ENCODE assay signal across 1 cellular context in the genomic region with DNA sequence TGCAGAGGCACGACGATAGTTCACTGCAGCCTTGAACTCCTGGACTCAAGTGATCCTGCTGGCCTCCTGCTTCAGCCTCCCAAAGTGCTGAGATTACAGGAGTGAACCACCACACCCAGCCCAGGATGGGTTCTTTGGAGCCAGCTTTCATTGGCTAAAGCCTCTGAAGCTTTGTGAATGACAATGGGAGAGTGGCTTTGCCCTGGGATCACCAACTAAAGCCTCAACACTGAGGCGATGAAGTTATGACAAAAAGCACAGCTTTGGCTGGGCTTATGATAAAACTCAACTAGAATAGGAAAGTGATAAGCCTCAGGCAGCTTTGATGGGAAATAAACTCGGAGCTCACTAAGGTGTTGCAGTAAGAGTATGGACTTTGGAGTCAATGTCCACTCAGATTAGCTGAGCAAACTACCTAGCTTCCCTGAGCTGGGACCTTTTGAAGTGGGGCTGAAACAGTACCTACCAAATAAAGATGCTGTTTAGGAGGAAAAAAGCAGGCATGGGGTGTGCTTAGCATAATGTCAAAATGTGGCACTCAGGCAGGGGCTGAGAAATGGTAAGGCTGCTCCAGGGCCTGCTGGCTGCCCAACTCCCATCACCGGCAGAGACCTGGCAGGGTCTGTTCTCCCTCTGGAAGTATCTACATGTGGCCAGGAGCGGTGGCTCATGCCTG.
A peak's percentile ranks its signal among the peaks of the same experiment; 100 is the strongest.
TF ChIP-seq lines count a peak whose summit lies in the region.

No MANE protein-coding gene starts in this region.

TF ChIP-seq in HepG2, 621 proteins besides CTCF, POLR2A, EP300 and RAD21 (continued from another document and continues in another):
- TF ChIP-seq, protein P1, sequence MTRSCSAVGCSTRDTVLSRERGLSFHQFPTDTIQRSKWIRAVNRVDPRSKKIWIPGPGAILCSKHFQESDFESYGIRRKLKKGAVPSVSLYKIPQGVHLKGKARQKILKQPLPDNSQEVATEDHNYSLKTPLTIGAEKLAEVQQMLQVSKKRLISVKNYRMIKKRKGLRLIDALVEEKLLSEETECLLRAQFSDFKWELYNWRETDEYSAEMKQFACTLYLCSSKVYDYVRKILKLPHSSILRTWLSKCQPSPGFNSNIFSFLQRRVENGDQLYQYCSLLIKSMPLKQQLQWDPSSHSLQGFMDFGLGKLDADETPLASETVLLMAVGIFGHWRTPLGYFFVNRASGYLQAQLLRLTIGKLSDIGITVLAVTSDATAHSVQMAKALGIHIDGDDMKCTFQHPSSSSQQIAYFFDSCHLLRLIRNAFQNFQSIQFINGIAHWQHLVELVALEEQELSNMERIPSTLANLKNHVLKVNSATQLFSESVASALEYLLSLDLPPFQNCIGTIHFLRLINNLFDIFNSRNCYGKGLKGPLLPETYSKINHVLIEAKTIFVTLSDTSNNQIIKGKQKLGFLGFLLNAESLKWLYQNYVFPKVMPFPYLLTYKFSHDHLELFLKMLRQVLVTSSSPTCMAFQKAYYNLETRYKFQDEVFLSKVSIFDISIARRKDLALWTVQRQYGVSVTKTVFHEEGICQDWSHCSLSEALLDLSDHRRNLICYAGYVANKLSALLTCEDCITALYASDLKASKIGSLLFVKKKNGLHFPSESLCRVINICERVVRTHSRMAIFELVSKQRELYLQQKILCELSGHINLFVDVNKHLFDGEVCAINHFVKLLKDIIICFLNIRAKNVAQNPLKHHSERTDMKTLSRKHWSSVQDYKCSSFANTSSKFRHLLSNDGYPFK (CRISPR knock-in tag; IDR thresholded peaks at IDR 0.05; ENCODE audit: borderline replicate concordance) = no peak
- TF ChIP-seq, protein P2, sequence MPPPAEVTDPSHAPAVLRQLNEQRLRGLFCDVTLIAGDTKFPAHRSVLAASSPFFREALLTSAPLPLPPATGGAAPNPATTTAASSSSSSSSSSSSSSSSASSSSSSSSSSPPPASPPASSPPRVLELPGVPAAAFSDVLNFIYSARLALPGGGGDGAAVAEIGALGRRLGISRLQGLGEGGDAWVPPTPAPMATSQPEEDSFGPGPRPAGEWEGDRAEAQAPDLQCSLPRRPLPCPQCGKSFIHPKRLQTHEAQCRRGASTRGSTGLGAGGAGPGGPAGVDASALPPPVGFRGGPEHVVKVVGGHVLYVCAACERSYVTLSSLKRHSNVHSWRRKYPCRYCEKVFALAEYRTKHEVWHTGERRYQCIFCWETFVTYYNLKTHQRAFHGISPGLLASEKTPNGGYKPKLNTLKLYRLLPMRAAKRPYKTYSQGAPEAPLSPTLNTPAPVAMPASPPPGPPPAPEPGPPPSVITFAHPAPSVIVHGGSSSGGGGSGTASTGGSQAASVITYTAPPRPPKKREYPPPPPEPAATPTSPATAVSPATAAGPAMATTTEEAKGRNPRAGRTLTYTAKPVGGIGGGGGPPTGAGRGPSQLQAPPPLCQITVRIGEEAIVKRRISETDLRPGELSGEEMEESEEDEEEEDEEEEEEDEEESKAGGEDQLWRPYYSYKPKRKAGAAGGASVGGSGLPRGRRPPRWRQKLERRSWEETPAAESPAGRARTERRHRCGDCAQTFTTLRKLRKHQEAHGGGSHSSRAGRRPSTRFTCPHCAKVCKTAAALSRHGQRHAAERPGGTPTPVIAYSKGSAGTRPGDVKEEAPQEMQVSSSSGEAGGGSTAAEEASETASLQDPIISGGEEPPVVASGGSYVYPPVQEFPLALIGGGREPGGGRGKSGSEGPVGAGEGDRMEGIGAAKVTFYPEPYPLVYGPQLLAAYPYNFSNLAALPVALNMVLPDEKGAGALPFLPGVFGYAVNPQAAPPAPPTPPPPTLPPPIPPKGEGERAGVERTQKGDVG (CRISPR knock-in tag; IDR thresholded peaks at IDR 0.05; ENCODE audit: borderline replicate concordance) = no peak; the same call in 1 of the 2 replicates
- no peak for TF ChIP-seq MIER3 (CRISPR knock-in tag; IDR thresholded peaks at IDR 0.05; ENCODE audit: borderline replicate concordance)
- no peak for TF ChIP-seq SMARCC2 (IDR thresholded peaks at IDR 0.05)
- no peak for TF ChIP-seq HCFC1 (IDR thresholded peaks at IDR 0.05; ENCODE audit: low read depth, low read length)
- no peak for TF ChIP-seq ATRX (CRISPR knock-in tag; IDR thresholded peaks at IDR 0.05; ENCODE audit: borderline replicate concordance)
- no peak for TF ChIP-seq ETV5 (CRISPR knock-in tag; IDR thresholded peaks at IDR 0.05; ENCODE audit: borderline replicate concordance)
- no peak for TF ChIP-seq SMAD1 (CRISPR knock-in tag; IDR thresholded peaks at IDR 0.05; ENCODE audit: borderline replicate concordance, low read depth)
- TF ChIP-seq, protein P3, sequence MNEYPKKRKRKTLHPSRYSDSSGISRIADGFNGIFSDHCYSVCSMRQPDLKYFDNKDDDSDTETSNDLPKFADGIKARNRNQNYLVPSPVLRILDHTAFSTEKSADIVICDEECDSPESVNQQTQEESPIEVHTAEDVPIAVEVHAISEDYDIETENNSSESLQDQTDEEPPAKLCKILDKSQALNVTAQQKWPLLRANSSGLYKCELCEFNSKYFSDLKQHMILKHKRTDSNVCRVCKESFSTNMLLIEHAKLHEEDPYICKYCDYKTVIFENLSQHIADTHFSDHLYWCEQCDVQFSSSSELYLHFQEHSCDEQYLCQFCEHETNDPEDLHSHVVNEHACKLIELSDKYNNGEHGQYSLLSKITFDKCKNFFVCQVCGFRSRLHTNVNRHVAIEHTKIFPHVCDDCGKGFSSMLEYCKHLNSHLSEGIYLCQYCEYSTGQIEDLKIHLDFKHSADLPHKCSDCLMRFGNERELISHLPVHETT (CRISPR knock-in tag; conservative IDR thresholded peaks at IDR 0.05) = no peak
- TF ChIP-seq MAFG (CRISPR knock-in tag; IDR thresholded peaks at IDR 0.05) = no peak
- no peak for TF ChIP-seq ZNF724P (CRISPR knock-in tag; IDR thresholded peaks at IDR 0.05; ENCODE audit: borderline replicate concordance)
- no peak for TF ChIP-seq NFE2 (CRISPR knock-in tag; IDR thresholded peaks at IDR 0.05)
- TF ChIP-seq ZNF737 (CRISPR knock-in tag; IDR thresholded peaks at IDR 0.05; ENCODE audit: borderline replicate concordance) = no peak
- TF ChIP-seq, protein P4, sequence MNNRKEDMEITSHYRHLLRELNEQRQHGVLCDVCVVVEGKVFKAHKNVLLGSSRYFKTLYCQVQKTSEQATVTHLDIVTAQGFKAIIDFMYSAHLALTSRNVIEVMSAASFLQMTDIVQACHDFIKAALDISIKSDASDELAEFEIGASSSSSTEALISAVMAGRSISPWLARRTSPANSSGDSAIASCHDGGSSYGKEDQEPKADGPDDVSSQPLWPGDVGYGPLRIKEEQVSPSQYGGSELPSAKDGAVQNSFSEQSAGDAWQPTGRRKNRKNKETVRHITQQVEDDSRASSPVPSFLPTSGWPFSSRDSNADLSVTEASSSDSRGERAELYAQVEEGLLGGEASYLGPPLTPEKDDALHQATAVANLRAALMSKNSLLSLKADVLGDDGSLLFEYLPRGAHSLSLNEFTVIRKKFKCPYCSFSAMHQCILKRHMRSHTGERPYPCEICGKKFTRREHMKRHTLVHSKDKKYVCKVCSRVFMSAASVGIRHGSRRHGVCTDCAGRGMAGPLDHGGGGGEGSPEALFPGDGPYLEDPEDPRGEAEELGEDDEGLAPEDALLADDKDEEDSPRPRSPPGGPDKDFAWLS (CRISPR knock-in tag; IDR thresholded peaks at IDR 0.05; ENCODE audit: borderline replicate concordance) = no peak; the same call in 1 of the 2 replicates
- TF ChIP-seq NR2F6 (IDR thresholded peaks at IDR 0.05) = no peak
- TF ChIP-seq NR2F6 (CRISPR knock-in tag; IDR thresholded peaks at IDR 0.05) = peak; percentile 44; the same call in 1 of the 2 replicates
- TF ChIP-seq CREBL2 (CRISPR knock-in tag; IDR thresholded peaks at IDR 0.05; ENCODE audit: borderline replicate concordance) = no peak
- TF ChIP-seq RXRA (CRISPR knock-in tag; IDR thresholded peaks at IDR 0.05) = no peak
- TF ChIP-seq ZZZ3 (CRISPR knock-in tag; IDR thresholded peaks at IDR 0.05; ENCODE audit: borderline replicate concordance) = no peak
- TF ChIP-seq ZFAT (CRISPR knock-in tag; conservative IDR thresholded peaks at IDR 0.05) = no peak
- no peak for TF ChIP-seq IKZF1 (IDR thresholded peaks at IDR 0.05)
- TF ChIP-seq, protein P5, sequence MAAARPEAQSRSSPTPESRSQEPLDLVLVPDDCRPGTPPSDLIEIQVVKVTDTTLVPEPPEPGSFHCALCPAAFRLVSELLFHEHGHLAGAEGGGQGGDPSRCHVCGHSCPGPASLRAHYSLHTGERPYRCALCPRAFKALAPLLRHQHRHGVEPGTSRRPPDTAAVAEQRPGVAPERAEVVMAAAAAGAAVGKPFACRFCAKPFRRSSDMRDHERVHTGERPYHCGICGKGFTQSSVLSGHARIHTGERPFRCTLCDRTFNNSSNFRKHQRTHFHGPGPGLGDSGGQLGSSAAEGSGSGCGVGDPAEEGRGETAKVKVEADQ (CRISPR knock-in tag; IDR thresholded peaks at IDR 0.05; ENCODE audit: borderline replicate concordance) = no peak
- TF ChIP-seq, protein P6, sequence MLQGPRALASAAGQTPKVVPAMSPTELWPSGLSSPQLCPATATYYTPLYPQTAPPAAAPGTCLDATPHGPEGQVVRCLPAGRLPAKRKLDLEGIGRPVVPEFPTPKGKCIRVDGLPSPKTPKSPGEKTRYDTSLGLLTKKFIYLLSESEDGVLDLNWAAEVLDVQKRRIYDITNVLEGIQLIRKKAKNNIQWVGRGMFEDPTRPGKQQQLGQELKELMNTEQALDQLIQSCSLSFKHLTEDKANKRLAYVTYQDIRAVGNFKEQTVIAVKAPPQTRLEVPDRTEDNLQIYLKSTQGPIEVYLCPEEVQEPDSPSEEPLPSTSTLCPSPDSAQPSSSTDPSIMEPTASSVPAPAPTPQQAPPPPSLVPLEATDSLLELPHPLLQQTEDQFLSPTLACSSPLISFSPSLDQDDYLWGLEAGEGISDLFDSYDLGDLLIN (CRISPR knock-in tag; IDR thresholded peaks at IDR 0.05; ENCODE audit: borderline replicate concordance) = no peak
- TF ChIP-seq MIXL1 (CRISPR knock-in tag; IDR thresholded peaks at IDR 0.05) = no peak
- no peak for TF ChIP-seq ZNF530 (CRISPR knock-in tag; IDR thresholded peaks at IDR 0.05; ENCODE audit: low read depth)
- TF ChIP-seq XRCC5 (optimal IDR thresholded peaks at IDR 0.05; ENCODE audit: low read length) = no peak
- no peak for TF ChIP-seq IRX3 (CRISPR knock-in tag; IDR thresholded peaks at IDR 0.05; ENCODE audit: borderline replicate concordance, low read depth)
- no peak for TF ChIP-seq ONECUT2 (CRISPR knock-in tag; IDR thresholded peaks at IDR 0.05)
- TF ChIP-seq, protein P7, sequence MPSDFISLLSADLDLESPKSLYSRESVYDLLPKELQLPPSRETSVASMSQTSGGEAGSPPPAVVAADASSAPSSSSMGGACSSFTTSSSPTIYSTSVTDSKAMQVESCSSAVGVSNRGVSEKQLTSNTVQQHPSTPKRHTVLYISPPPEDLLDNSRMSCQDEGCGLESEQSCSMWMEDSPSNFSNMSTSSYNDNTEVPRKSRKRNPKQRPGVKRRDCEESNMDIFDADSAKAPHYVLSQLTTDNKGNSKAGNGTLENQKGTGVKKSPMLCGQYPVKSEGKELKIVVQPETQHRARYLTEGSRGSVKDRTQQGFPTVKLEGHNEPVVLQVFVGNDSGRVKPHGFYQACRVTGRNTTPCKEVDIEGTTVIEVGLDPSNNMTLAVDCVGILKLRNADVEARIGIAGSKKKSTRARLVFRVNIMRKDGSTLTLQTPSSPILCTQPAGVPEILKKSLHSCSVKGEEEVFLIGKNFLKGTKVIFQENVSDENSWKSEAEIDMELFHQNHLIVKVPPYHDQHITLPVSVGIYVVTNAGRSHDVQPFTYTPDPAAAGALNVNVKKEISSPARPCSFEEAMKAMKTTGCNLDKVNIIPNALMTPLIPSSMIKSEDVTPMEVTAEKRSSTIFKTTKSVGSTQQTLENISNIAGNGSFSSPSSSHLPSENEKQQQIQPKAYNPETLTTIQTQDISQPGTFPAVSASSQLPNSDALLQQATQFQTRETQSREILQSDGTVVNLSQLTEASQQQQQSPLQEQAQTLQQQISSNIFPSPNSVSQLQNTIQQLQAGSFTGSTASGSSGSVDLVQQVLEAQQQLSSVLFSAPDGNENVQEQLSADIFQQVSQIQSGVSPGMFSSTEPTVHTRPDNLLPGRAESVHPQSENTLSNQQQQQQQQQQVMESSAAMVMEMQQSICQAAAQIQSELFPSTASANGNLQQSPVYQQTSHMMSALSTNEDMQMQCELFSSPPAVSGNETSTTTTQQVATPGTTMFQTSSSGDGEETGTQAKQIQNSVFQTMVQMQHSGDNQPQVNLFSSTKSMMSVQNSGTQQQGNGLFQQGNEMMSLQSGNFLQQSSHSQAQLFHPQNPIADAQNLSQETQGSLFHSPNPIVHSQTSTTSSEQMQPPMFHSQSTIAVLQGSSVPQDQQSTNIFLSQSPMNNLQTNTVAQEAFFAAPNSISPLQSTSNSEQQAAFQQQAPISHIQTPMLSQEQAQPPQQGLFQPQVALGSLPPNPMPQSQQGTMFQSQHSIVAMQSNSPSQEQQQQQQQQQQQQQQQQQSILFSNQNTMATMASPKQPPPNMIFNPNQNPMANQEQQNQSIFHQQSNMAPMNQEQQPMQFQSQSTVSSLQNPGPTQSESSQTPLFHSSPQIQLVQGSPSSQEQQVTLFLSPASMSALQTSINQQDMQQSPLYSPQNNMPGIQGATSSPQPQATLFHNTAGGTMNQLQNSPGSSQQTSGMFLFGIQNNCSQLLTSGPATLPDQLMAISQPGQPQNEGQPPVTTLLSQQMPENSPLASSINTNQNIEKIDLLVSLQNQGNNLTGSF (CRISPR knock-in tag; IDR thresholded peaks at IDR 0.05) = no peak
- TF ChIP-seq GTF3A (CRISPR knock-in tag; conservative IDR thresholded peaks at IDR 0.05) = peak; percentile 79; the same call in 1 of the 2 replicates
